Comparison of ENCODE assay signal across 8 cellular contexts in the genomic region with DNA sequence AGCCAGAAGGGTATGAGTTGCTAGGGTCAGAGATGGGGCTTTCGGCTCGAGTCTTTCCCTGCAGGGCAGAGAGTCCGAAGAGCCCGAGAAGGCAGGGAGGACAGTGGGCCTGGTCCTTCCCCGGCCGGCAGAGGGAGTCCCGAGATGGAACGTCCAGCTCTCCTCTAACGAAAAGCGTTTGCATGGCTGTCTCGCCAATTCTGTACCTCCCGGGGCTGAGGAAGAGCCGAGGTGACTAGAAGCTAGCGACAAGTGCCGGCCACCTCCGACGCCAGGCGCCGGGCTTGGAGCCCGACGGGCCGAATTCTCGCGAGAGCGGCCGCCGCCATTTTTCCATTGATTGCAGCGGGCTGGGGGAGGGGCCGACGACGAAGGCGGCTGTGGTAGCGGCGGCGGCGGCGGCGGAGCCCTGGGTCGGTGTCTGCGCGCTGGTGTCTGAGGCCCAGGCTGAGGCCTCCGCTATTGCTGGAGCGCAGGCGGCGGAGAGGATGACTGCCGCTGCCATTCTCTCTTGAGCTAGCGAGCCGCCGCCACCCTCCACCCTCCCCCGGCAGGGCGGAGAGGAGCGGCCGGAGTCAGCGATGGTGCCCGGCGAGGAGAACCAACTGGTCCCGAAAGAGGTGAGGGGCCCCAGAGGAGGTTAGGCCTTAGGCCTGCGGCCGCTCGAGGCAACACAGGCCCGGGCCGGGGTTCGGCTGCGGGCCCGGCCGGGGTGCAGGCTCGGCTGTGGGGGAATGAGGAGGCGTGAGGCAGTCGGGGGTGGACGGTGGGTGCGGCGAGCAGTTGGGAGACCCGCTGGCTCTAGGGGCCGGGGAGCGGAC. TPM values are rescaled to one million over a fixed set of nuclear protein-coding genes. Genes with fewer than 3 reads are reported as not detected.
DNase-seq lines count a peak whose midpoint lies in the region; ATAC-seq and TF ChIP-seq lines count a peak whose summit lies in the region.

A gene with protein sequence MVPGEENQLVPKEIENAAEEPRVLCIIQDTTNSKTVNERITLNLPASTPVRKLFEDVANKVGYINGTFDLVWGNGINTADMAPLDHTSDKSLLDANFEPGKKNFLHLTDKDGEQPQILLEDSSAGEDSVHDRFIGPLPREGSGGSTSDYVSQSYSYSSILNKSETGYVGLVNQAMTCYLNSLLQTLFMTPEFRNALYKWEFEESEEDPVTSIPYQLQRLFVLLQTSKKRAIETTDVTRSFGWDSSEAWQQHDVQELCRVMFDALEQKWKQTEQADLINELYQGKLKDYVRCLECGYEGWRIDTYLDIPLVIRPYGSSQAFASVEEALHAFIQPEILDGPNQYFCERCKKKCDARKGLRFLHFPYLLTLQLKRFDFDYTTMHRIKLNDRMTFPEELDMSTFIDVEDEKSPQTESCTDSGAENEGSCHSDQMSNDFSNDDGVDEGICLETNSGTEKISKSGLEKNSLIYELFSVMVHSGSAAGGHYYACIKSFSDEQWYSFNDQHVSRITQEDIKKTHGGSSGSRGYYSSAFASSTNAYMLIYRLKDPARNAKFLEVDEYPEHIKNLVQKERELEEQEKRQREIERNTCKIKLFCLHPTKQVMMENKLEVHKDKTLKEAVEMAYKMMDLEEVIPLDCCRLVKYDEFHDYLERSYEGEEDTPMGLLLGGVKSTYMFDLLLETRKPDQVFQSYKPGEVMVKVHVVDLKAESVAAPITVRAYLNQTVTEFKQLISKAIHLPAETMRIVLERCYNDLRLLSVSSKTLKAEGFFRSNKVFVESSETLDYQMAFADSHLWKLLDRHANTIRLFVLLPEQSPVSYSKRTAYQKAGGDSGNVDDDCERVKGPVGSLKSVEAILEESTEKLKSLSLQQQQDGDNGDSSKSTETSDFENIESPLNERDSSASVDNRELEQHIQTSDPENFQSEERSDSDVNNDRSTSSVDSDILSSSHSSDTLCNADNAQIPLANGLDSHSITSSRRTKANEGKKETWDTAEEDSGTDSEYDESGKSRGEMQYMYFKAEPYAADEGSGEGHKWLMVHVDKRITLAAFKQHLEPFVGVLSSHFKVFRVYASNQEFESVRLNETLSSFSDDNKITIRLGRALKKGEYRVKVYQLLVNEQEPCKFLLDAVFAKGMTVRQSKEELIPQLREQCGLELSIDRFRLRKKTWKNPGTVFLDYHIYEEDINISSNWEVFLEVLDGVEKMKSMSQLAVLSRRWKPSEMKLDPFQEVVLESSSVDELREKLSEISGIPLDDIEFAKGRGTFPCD (N-terminal part only) (plus strand): TSS at position 368 of the 821 bp plus-strand sequence. CDS start 214 bp downstream, at position 582.

- H3K27ac ChIP-seq in IMR-90 (ENCODE audit: insufficient read depth, low read length) (peak within 1 kb of the TSS; percentile 95), OCI-LY7 (ENCODE audit: low read depth, low read length, poor library complexity, severe bottlenecking) (peak within 1 kb of the TSS; percentile 83), mucosa of rectum (ENCODE audit: low read depth in 2 of 2, low read length in 2 of 2) (peak within 1 kb of the TSS; percentile 97 to 98)

- H4K8ac ChIP-seq in IMR-90 (ENCODE audit: low read depth in 2 of 2, low read length in 2 of 2) = peak within 1 kb of the TSS; percentile 99 to 100

- TF ChIP-seq CTCF in IMR-90 (conservative IDR thresholded peaks at IDR 0.05; ENCODE audit: low read depth, low read length) (peak; percentile 40; the same call in 1 of the 2 replicates), OCI-LY7 (conservative IDR thresholded peaks at IDR 0.05; ENCODE audit: low read length) (peak; percentile 64)

- peak within 1 kb of the TSS; percentile 94 for H3K9ac ChIP-seq in IMR-90 (ENCODE audit: low read depth, low read length)
- H3K9ac ChIP-seq in mucosa of rectum (ENCODE audit: low read depth in 1 of 2, low read length in 2 of 2) = peak within 1 kb of the TSS; percentile 93

- BruUV-seq in IMR-90 (replicated peaks; lab: Mats Ljungman, UMichigan) (no TSS peak), OCI-LY7 (replicated peaks; lab: Mats Ljungman, UMichigan) (no TSS peak)

- in situ Hi-C loops in IMR-90 (cut with MboI; ENCODE audit: low sequenced_read_pairs) = no loop called here

- intact Hi-C loops in IMR-90 (cut with micrococcal nuclease) = loop anchor here (1.0 to 5.0 kb wide), 2 partner anchors 43 to 65 kb away; no protein-coding TSS in a partner anchor
- intact Hi-C loops in OCI-LY7 (cut with micrococcal nuclease; ENCODE audit: unreplicated experiment) = loop anchor here (5.0 kb wide), 1 partner anchor 985 kb away; a partner anchor contains a TSS

- peak within 1 kb of the TSS; percentile 100 for H3K4ac ChIP-seq in IMR-90 (ENCODE audit: low read depth, low read length)

- H3K14ac ChIP-seq in IMR-90 (replicated peaks; ENCODE audit: low read depth, low read length) = peak within 1 kb of the TSS; percentile 100

- H3K9me2 ChIP-seq in OCI-LY7 (ENCODE audit: insufficient read depth, low read length) = no peaks in the 10 kb centered on the region

- H4K20me1 ChIP-seq in IMR-90 (ENCODE audit: insufficient read depth, low read length) (peaks cover 29% of the 10 kb centered on the region), OCI-LY7 (ENCODE audit: insufficient read depth, low read length) (peaks cover 32% of the 10 kb centered on the region)

- CTCF ChIA-PET in IMR-90 (lab: Yijun Ruan, JAX) = interaction anchor here (0.6 to 1.2 kb wide), 3 partner anchors 15 to 50 kb away, joined by 3 to 5 read pairs (median 4); no protein-coding TSS in a partner anchor
- CTCF ChIA-PET in OCI-LY7 (lab: Charles Lee; ENCODE audit: unreplicated experiment) = no interaction called here

- H3K18ac ChIP-seq in IMR-90 (ENCODE audit: low read depth, low read length) = peak within 1 kb of the TSS; percentile 96

- H3K56ac ChIP-seq in IMR-90 (ENCODE audit: extremely low read depth, insufficient read depth, low read length) = peak within 1 kb of the TSS; percentile 98

- peak within 1 kb of the TSS; percentile 78 for H2AK9ac ChIP-seq in IMR-90 (replicated peaks; ENCODE audit: low read depth, low read length, poor library complexity)

- peaks cover 0 to 22% of the 10 kb centered on the region in 2 experiments; a peak in 2 of 4 replicates for H3K79me1 ChIP-seq in IMR-90 (ENCODE audit: low read depth in 1 of 2, low read length in 2 of 2)

- peaks cover 4% of the 10 kb centered on the region for H3K9me1 ChIP-seq in IMR-90 (ENCODE audit: insufficient read depth, low read length)

- H3K27me3 ChIP-seq in IMR-90 (ENCODE audit: control insufficient read depth, insufficient read depth, low read length) (no peaks in the 10 kb centered on the region), mucosa of rectum (ENCODE audit: control insufficient read depth in 2 of 2, insufficient read depth in 2 of 2, low read length in 2 of 2) (no peaks in the 10 kb centered on the region)

- dilution Hi-C loops in IMR-90 (cut with HindIII; ENCODE audit: low sequenced_read_pairs, unreplicated experiment) = no loop called here

- H3K4me1 ChIP-seq in IMR-90 (ENCODE audit: control insufficient read depth, insufficient read depth, low read length) (peaks cover 4% of the 10 kb centered on the region; the same call in 1 of the 2 replicates), OCI-LY7 (ENCODE audit: insufficient read depth, low read length, poor library complexity, severe bottlenecking) (peaks cover 21% of the 10 kb centered on the region), mucosa of rectum (ENCODE audit: control insufficient read depth in 2 of 2, insufficient read depth in 2 of 2, low read length in 2 of 2) (peaks cover 18 to 24% of the 10 kb centered on the region in 2 donors)

- 0% methylated on average over 55 of the region's 75 CpGs; no CpG with 5 or more reads in 1 of the 2 experiments for WGBS in IMR-90 (ENCODE audit: extremely low coverage in 2 of 2, insufficient read length in 1 of 2), 2 experiments

- peak within 1 kb of the TSS; percentile 97; the same call in 2 of the 3 replicates for H2BK15ac ChIP-seq in IMR-90 (ENCODE audit: low read depth, low read length)

- TF ChIP-seq POLR2A in IMR-90 (IDR thresholded peaks at IDR 0.05; ENCODE audit: low read depth, low read length) (peak; percentile 80), erythroblast (IDR thresholded peaks at IDR 0.05; ENCODE audit: low read length) (peak; percentile 69)

- 0 out of 2 replicates have a peak, but pooled peaks have one; percentile 14 for TF ChIP-seq RAD21 in IMR-90 (IDR thresholded peaks at IDR 0.05; ENCODE audit: low read length)

- H2AFZ ChIP-seq in IMR-90 (replicated peaks; ENCODE audit: low read length, poor library complexity) = peak within 1 kb of the TSS; percentile 100
- H2AFZ ChIP-seq in OCI-LY7 (ENCODE audit: low read length) = peak within 1 kb of the TSS; percentile 99

- H3K36me3 ChIP-seq in IMR-90 (ENCODE audit: control insufficient read depth, insufficient read depth, low read length) = no peaks in the 10 kb centered on the region
- H3K36me3 ChIP-seq in OCI-LY7 (ENCODE audit: insufficient read depth, low read length) = no peaks in the 10 kb centered on the region
- H3K36me3 ChIP-seq in mucosa of rectum (ENCODE audit: control insufficient read depth in 2 of 2, insufficient read depth in 2 of 2, low read length in 2 of 2) = no peaks in the 10 kb centered on the region

- peak within 1 kb of the TSS; percentile 98 for H4K5ac ChIP-seq in IMR-90 (ENCODE audit: low read depth, low read length)

- H2AK5ac ChIP-seq in IMR-90 (ENCODE audit: low read depth, low read length) = peak within 1 kb of the TSS; percentile 79

- peak within 1 kb of the TSS; percentile 99 for H3K23ac ChIP-seq in IMR-90 (ENCODE audit: low read depth, low read length)

- POLR2A ChIA-PET in IMR-90 (lab: Charles Lee; ENCODE audit: unreplicated experiment) (interaction anchor here (0.6 to 0.7 kb wide), 4 partner anchors 28 to 1057 kb away, joined by 3 to 6 read pairs (median 4); no protein-coding TSS in a partner anchor), OCI-LY7 (lab: Charles Lee) (interaction anchor here (0.6 to 1.6 kb wide), 9 partner anchors 12 to 1576 kb away, joined by 3 to 6 read pairs (median 3); no protein-coding TSS in a partner anchor)

- peak; percentile 95 for DNase-seq in DMS53 (lab: John Stamatoyannopoulos, UW)
- peak; percentile 70 for DNase-seq in IMR-90
- peak; percentile 90 for DNase-seq in OCI-LY7 (ENCODE audit: low spot score)
- DNase-seq in activated T-cell treated with anti-CD3 and anti-CD28 coated beads for 24 hours (ENCODE audit: low read depth) = peak; percentile 86
- peak; percentile 89 to 95 for DNase-seq in erythroblast (lab: John Stamatoyannopoulos, UW)
- DNase-seq in stimulated activated CD8-positive, alpha-beta memory T cell treated with anti-CD3 and anti-CD28 coated beads, Interleukin-4, amount 100 ng/mL, for 48 hours = peak; percentile 97

- H3K9me3 ChIP-seq in IMR-90 (ENCODE audit: control insufficient read depth, insufficient read depth, low read length) (no peaks in the 10 kb centered on the region), OCI-LY7 (ENCODE audit: low read length) (no peaks in the 10 kb centered on the region), mucosa of rectum (ENCODE audit: control insufficient read depth in 2 of 2, low read length in 2 of 2) (no peaks in the 10 kb centered on the region)

- ATAC-seq in GM21529 (IDR thresholded peaks at IDR 0.05; ENCODE audit: unreplicated experiment) (peak; percentile 74), IMR-90 (ENCODE audit: low read depth) (peak; percentile 79)

- peak within 1 kb of the TSS; percentile 98 for H4K91ac ChIP-seq in IMR-90 (ENCODE audit: insufficient read depth, low read depth, low read length)

- peak within 1 kb of the TSS; percentile 83 for H2BK20ac ChIP-seq in IMR-90 (ENCODE audit: low read depth, low read length)

- H3K4me2 ChIP-seq in IMR-90 (ENCODE audit: low read depth, low read length) = peak within 1 kb of the TSS; percentile 91
- H3K4me2 ChIP-seq in OCI-LY7 (ENCODE audit: low read length) = peak within 1 kb of the TSS; percentile 95

- peaks cover 47% of the 10 kb centered on the region for H3K79me2 ChIP-seq in OCI-LY7 (ENCODE audit: insufficient read depth, low read depth, low read length)

- peak within 1 kb of the TSS; percentile 97 for H2BK5ac ChIP-seq in IMR-90 (ENCODE audit: low read depth, low read length, poor library complexity, severe bottlenecking)

- peak within 1 kb of the TSS; percentile 99 for H2BK120ac ChIP-seq in IMR-90 (ENCODE audit: low read depth, low read length)

- H3K4me3 ChIP-seq in IMR-90 (ENCODE audit: insufficient read depth, low read depth, low read length) = peak within 1 kb of the TSS; percentile 98
- peak within 1 kb of the TSS; percentile 86 for H3K4me3 ChIP-seq in OCI-LY7 (ENCODE audit: low read depth, low read length, poor library complexity, severe bottlenecking)
- H3K4me3 ChIP-seq in mucosa of rectum (ENCODE audit: low read length in 2 of 2) = peak within 1 kb of the TSS; percentile 84 to 94

RNA-seq across cellular contexts. Expression of the gene that starts here (rescaled TPM):
- 110 and 117 TPM in 2 replicates for total RNA-seq in IMR-90 (2012; rRNA removed)
- 12.4 and 15.0 TPM in 2 replicates for polyA plus RNA-seq in IMR-90 (2012; rRNA removed)
- 3.8 and 5.9 TPM in 2 replicates for polyA plus RNA-seq in IMR-90 (2012; cell fraction: cytosol; rRNA removed)
- 5.9 and 41.8 TPM in 2 replicates for polyA plus RNA-seq in IMR-90 (2012; cell fraction: nucleus; rRNA removed; ENCODE audit: low replicate concordance)
- total RNA-seq in OCI-LY7 (2014; rRNA removed; shearing (Covaris generic)) = 35.2 and 44.1 TPM in 2 replicates
- total RNA-seq in OCI-LY7 (2022) = 39.4 and 42.2 TPM in 2 replicates

Comparison
In these comparisons a context has a peak if more than half of its experiments do, and no peak if none do; other contexts are left out.
1. Peak in every context shown above with its lines: DNase-seq, ATAC-seq, H3K4me3 ChIP-seq and H3K27ac ChIP-seq.